In genomic region chr10:118927317-118927716, GRCh38 we compare ENCODE assay signal across 29 cellular contexts.
"Had no signal": no experiment of that assay in that cellular context is flagged by ENCODE, and none has a peak within 500 bp of the region (broad histone marks: within the 10 kb centered on the region; RNA-seq: fewer than 3 reads in every experiment).

No MANE protein-coding gene starts in this region.

- H3K9me3 ChIP-seq: neutrophil, right lobe of liver, testis had no signal

- H3K27ac ChIP-seq: ascending aorta, epithelial cell of prostate, lower lobe of right lung, neutrophil, right lobe of liver, testis, upper lobe of left lung had no signal

- H3K4me3 Mint-ChIP-seq: activated CD4-positive, alpha-beta memory T cell treated with anti-CD3 and anti-CD28 coated beads, Interleukin-2, amount 10 ng/mL, durations not matched to agents 7 days and 5 days; activated CD4-positive, alpha-beta T cell treated with anti-CD3 and anti-CD28 coated beads, Interleukin-2, amount 10 ng/mL, durations not matched to agents 7 days and 5 days; activated naive CD4-positive, alpha-beta T cell treated with anti-CD3 and anti-CD28 coated beads, Interleukin-2, amount 10 ng/mL, durations not matched to agents 7 days and 5 days; activated naive CD8-positive, alpha-beta T cell treated with anti-CD3 and anti-CD28 coated beads, Interleukin-2, amount 10 ng/mL, durations not matched to agents 7 days and 5 days; activated T-cell treated with anti-CD3 and anti-CD28 coated beads, Interleukin-2, amount 50 U/mL, for 24 hours; brain; endodermal cell; natural killer cell treated with Interleukin-12 subunit alpha and Interleukin-12 subunit beta and Interleukin-15 and Interleukin-18, amount 100 ng/mL, for 72 hours; T-helper 17 cell; WTC11 had no signal

- H3K36me3 Mint-ChIP-seq: activated naive CD8-positive, alpha-beta T cell treated with anti-CD3 and anti-CD28 coated beads, Interleukin-2, amount 10 ng/mL, durations not matched to agents 7 days and 5 days; brain had no signal

- H3K4me1 ChIP-seq: ascending aorta, lower lobe of right lung, right lobe of liver, testis, upper lobe of left lung had no signal

- H3K27me3 ChIP-seq: ascending aorta, heart right ventricle, right lobe of liver, testis, upper lobe of left lung had no signal

- ATAC-seq: left lobe of liver; lower lobe of right lung; mucosa of descending colon; natural killer cell treated with Interleukin-12 subunit alpha and Interleukin-12 subunit beta and Interleukin-15 and Interleukin-18, amount 100 ng/mL, for 72 hours; right lobe of liver; stimulated activated naive CD8-positive, alpha-beta T cell treated with anti-CD3 and anti-CD28 coated beads, Interleukin-15, Interleukin-2, amounts not matched to agents 100 U/mL and 50 U/mL, for 24 hours; T-helper 17 cell; WTC11 had no signal

- H3K4me1 Mint-ChIP-seq: endodermal cell, T-helper 17 cell, WTC11 had no signal

- H3K27ac Mint-ChIP-seq: activated CD4-positive, alpha-beta memory T cell treated with anti-CD3 and anti-CD28 coated beads, Interleukin-2, amount 10 ng/mL, durations not matched to agents 7 days and 5 days; activated CD4-positive, alpha-beta T cell treated with anti-CD3 and anti-CD28 coated beads, Interleukin-2, amount 10 ng/mL, durations not matched to agents 7 days and 5 days; activated naive CD4-positive, alpha-beta T cell treated with anti-CD3 and anti-CD28 coated beads, Interleukin-2, amount 10 ng/mL, durations not matched to agents 7 days and 5 days; activated naive CD8-positive, alpha-beta T cell treated with anti-CD3 and anti-CD28 coated beads, Interleukin-2, amount 10 ng/mL, durations not matched to agents 7 days and 5 days; activated T-cell treated with anti-CD3 and anti-CD28 coated beads, Interleukin-2, amount 50 U/mL, for 24 hours; brain; endodermal cell; natural killer cell treated with Interleukin-12 subunit alpha and Interleukin-12 subunit beta and Interleukin-15 and Interleukin-18, amount 100 ng/mL, for 72 hours; T-helper 17 cell; WTC11 had no signal

- DNase-seq: activated CD4-positive, alpha-beta memory T cell treated with anti-CD3 and anti-CD28 coated beads, Interleukin-2, amount 10 ng/mL, durations not matched to agents 7 days and 5 days; activated CD4-positive, alpha-beta T cell treated with anti-CD3 and anti-CD28 coated beads for 1 hour; activated CD4-positive, alpha-beta T cell treated with anti-CD3 and anti-CD28 coated beads, Interleukin-2, amount 10 ng/mL, durations not matched to agents 7 days and 5 days; activated CD8-positive, alpha-beta memory T cell treated with anti-CD3 and anti-CD28 coated beads, Interleukin-2, amount 50 U/mL, for 48 hours; activated gamma-delta T cell; activated naive CD4-positive, alpha-beta T cell treated with anti-CD3 and anti-CD28 coated beads, Interleukin-2, amount 10 ng/mL, durations not matched to agents 7 days and 5 days; activated naive CD8-positive, alpha-beta T cell treated with anti-CD3 and anti-CD28 coated beads, Interleukin-2, amount 10 ng/mL, durations not matched to agents 7 days and 5 days; activated T-cell treated with anti-CD3 and anti-CD28 coated beads, Interleukin-2, amount 50 U/mL, for 24 hours; caudate nucleus; endodermal cell; foreskin melanocyte; heart right ventricle; kidney glomerular epithelial cell; lower lobe of right lung; mucosa of descending colon; right lobe of liver; stimulated activated CD4-positive, alpha-beta T cell treated with anti-CD3 and anti-CD28 coated beads, Interleukin-2, amount 100 ng/mL, for 48 hours; stimulated activated naive CD8-positive, alpha-beta T cell treated with anti-CD3 and anti-CD28 coated beads, Interleukin-15, Interleukin-2, amounts not matched to agents 100 U/mL and 50 U/mL, for 24 hours; T-helper 17 cell; T1000; testis; upper lobe of left lung had no signal

- H3K4me3 ChIP-seq: ascending aorta, heart right ventricle, lower lobe of right lung, mucosa of descending colon, right lobe of liver, testis, upper lobe of left lung had no signal

- H3K36me3 ChIP-seq: ascending aorta, heart right ventricle, lower lobe of right lung, neutrophil, right lobe of liver, upper lobe of left lung had no signal
